Comparison of ENCODE assay signal across 1 cellular context in genomic region chr17:41894791-41895331, GRCh38.
A peak's percentile ranks its signal among the peaks of the same experiment; 100 is the strongest.
TF ChIP-seq lines count a peak whose summit lies in the region.

No MANE protein-coding gene starts in this region.

TF ChIP-seq in HEK293, 187 proteins besides CTCF, POLR2A, EP300 and RAD21 (continued from another document):
- TF ChIP-seq, protein P1, sequence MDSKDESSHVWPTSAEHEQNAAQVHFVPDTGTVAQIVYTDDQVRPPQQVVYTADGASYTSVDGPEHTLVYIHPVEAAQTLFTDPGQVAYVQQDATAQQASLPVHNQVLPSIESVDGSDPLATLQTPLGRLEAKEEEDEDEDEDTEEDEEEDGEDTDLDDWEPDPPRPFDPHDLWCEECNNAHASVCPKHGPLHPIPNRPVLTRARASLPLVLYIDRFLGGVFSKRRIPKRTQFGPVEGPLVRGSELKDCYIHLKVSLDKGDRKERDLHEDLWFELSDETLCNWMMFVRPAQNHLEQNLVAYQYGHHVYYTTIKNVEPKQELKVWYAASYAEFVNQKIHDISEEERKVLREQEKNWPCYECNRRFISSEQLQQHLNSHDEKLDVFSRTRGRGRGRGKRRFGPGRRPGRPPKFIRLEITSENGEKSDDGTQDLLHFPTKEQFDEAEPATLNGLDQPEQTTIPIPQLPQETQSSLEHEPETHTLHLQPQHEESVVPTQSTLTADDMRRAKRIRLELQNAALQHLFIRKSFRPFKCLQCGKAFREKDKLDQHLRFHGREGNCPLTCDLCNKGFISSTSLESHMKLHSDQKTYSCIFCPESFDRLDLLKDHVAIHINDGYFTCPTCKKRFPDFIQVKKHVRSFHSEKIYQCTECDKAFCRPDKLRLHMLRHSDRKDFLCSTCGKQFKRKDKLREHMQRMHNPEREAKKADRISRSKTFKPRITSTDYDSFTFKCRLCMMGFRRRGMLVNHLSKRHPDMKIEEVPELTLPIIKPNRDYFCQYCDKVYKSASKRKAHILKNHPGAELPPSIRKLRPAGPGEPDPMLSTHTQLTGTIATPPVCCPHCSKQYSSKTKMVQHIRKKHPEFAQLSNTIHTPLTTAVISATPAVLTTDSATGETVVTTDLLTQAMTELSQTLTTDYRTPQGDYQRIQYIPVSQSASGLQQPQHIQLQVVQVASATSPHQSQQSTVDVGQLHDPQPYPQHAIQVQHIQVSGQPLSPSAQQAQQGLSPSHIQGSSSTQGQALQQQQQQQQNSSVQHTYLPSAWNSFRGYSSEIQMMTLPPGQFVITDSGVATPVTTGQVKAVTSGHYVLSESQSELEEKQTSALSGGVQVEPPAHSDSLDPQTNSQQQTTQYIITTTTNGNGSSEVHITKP (tag by site-specific recombination; IDR thresholded peaks at IDR 0.05), result peak; percentile 95
- TF ChIP-seq ZEB2 (tag by site-specific recombination; IDR thresholded peaks at IDR 0.05) (peak; percentile 85; the same call in 1 of the 2 replicates), ZNF398 (tag by site-specific recombination; IDR thresholded peaks at IDR 0.05) (peak; percentile 63), ZNF24 (tag by site-specific recombination; IDR thresholded peaks at IDR 0.05) (no peak), ZBTB1 (tag by site-specific recombination; IDR thresholded peaks at IDR 0.05) (no peak), ZNF555 (tag by site-specific recombination; conservative IDR thresholded peaks at IDR 0.05) (no peak), ZNF600 (tag by site-specific recombination; IDR thresholded peaks at IDR 0.05) (peak; percentile 84), SP2 (tag by site-specific recombination; IDR thresholded peaks at IDR 0.05) (no peak), BCL11A (tag by site-specific recombination; IDR thresholded peaks at IDR 0.05; ENCODE audit: low read depth) (0 out of 2 replicates have a peak, but pooled peaks have one; percentile 18), ZNF341 (tag by site-specific recombination; IDR thresholded peaks at IDR 0.05; ENCODE audit: low read depth) (no peak), SP7 (tag by site-specific recombination; IDR thresholded peaks at IDR 0.05) (peak; percentile 88)
- TF ChIP-seq, protein P2, sequence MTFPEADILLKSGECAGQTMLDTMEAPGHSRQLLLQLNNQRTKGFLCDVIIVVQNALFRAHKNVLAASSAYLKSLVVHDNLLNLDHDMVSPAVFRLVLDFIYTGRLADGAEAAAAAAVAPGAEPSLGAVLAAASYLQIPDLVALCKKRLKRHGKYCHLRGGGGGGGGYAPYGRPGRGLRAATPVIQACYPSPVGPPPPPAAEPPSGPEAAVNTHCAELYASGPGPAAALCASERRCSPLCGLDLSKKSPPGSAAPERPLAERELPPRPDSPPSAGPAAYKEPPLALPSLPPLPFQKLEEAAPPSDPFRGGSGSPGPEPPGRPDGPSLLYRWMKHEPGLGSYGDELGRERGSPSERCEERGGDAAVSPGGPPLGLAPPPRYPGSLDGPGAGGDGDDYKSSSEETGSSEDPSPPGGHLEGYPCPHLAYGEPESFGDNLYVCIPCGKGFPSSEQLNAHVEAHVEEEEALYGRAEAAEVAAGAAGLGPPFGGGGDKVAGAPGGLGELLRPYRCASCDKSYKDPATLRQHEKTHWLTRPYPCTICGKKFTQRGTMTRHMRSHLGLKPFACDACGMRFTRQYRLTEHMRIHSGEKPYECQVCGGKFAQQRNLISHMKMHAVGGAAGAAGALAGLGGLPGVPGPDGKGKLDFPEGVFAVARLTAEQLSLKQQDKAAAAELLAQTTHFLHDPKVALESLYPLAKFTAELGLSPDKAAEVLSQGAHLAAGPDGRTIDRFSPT (tag by site-specific recombination; IDR thresholded peaks at IDR 0.05), result 0 out of 2 replicates have a peak, but pooled peaks have one; percentile 22
